In genomic region chr3:181913254-181913653, GRCh38 we compare ENCODE assay signal across 1 cellular context.
TF ChIP-seq lines count a peak whose summit lies in the region.

No MANE protein-coding gene starts in this region.

TF ChIP-seq in SK-N-SH treated with all-trans-retinoic acid at 6 μM for 48 hours, 23 proteins besides CTCF, POLR2A, EP300 and RAD21 (continued from another document):
- TF ChIP-seq TSHZ2 (CRISPR knock-in tag; IDR thresholded peaks at IDR 0.05), result no peak
- TF ChIP-seq CSDC2 (CRISPR knock-in tag; IDR thresholded peaks at IDR 0.05), result no peak
- TF ChIP-seq ZFP30 (CRISPR knock-in tag; IDR thresholded peaks at IDR 0.05), result no peak
- no peak for TF ChIP-seq BACH2 (CRISPR knock-in tag; IDR thresholded peaks at IDR 0.05; ENCODE audit: borderline replicate concordance)
- TF ChIP-seq PATZ1 (CRISPR knock-in tag; IDR thresholded peaks at IDR 0.05; ENCODE audit: borderline replicate concordance), result no peak
- TF ChIP-seq, protein P1, sequence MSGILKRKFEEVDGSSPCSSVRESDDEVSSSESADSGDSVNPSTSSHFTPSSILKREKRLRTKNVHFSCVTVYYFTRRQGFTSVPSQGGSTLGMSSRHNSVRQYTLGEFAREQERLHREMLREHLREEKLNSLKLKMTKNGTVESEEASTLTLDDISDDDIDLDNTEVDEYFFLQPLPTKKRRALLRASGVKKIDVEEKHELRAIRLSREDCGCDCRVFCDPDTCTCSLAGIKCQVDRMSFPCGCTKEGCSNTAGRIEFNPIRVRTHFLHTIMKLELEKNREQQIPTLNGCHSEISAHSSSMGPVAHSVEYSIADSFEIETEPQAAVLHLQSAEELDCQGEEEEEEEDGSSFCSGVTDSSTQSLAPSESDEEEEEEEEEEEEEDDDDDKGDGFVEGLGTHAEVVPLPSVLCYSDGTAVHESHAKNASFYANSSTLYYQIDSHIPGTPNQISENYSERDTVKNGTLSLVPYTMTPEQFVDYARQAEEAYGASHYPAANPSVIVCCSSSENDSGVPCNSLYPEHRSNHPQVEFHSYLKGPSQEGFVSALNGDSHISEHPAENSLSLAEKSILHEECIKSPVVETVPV (CRISPR knock-in tag; IDR thresholded peaks at IDR 0.05), result no peak
- TF ChIP-seq ESRRG (CRISPR knock-in tag; IDR thresholded peaks at IDR 0.05), result no peak
